In genomic region chr17:47700471-47701449, GRCh38 we compare ENCODE assay signal across 20 cellular contexts. TPM values are rescaled to one million over a fixed set of nuclear protein-coding genes. Genes with fewer than 3 reads are reported as not detected.
DNase-seq lines count a peak whose midpoint lies in the region; ATAC-seq and TF ChIP-seq lines count a peak whose summit lies in the region.
"Had no signal": no experiment of that assay in that cellular context is flagged by ENCODE, and none has a peak within 500 bp of the region (broad histone marks: within the 10 kb centered on the region; RNA-seq: fewer than 3 reads in every experiment).

No MANE protein-coding gene starts in this region.

- H3K4me1 Mint-ChIP-seq in activated naive CD4-positive, alpha-beta T cell treated with anti-CD3 and anti-CD28 coated beads, Interleukin-2, amount 10 ng/mL, durations not matched to agents 7 days and 5 days, result peaks cover 63% of the 10 kb centered on the region
- peaks cover 71% of the 10 kb centered on the region for H3K4me1 Mint-ChIP-seq in activated CD4-positive, alpha-beta memory T cell treated with anti-CD3 and anti-CD28 coated beads, Interleukin-2, amount 10 ng/mL, durations not matched to agents 7 days and 5 days

- POLR2A ChIA-PET in activated CD4-positive, alpha-beta memory T cell treated with anti-CD3 and anti-CD28 coated beads, Interleukin-2, amount 10 ng/mL, durations not matched to agents 7 days and 5 days (lab: Charles Lee), result interaction anchor here (0.7 to 22.2 kb wide), 14 partner anchors 10 to 135 kb away, joined by 3 to 463 read pairs (median 8); partner anchors contain the start of genes KPNB1, LRRC46, MRPL10 and OSBPL7

- ATAC-seq in lower lobe of right lung (no peak), upper lobe of left lung (ENCODE audit: low FRiP score in 2 of 2) (no peak), HG03280 (IDR thresholded peaks at IDR 0.05; ENCODE audit: unreplicated experiment) (no peak)
- ATAC-seq: left cardiac atrium had no signal

- TF ChIP-seq POLR2A in upper lobe of left lung (IDR thresholded peaks at IDR 0.05) (no peak), stomach (IDR thresholded peaks at IDR 0.05) (no peak)

- intact Hi-C loops in lower lobe of right lung (cut with DNase I), result no loop called here
- intact Hi-C loops in stomach (cut with DNase I; ENCODE audit: low total_unique reads), result no loop called here

- no peak overlapping the region for H3K4me3 ChIP-seq in lower lobe of right lung
- H3K4me3 ChIP-seq in upper lobe of left lung, result peak overlapping the region in 1 of 4 donors; percentile 8
- no peak overlapping the region for H3K4me3 ChIP-seq in stomach
- H3K4me3 ChIP-seq in BE2C (ENCODE audit: low read depth, low read length), result no peak overlapping the region

- peaks cover under 1% of the 10 kb centered on the region for H3K27me3 Mint-ChIP-seq in activated naive CD4-positive, alpha-beta T cell treated with anti-CD3 and anti-CD28 coated beads, Interleukin-2, amount 10 ng/mL, durations not matched to agents 7 days and 5 days
- no peaks in the 10 kb centered on the region for H3K27me3 Mint-ChIP-seq in activated CD4-positive, alpha-beta memory T cell treated with anti-CD3 and anti-CD28 coated beads, Interleukin-2, amount 10 ng/mL, durations not matched to agents 7 days and 5 days

- CTCF ChIA-PET in activated naive CD4-positive, alpha-beta T cell treated with anti-CD3 and anti-CD28 coated beads, Interleukin-2, amount 10 ng/mL, durations not matched to agents 7 days and 5 days (lab: Charles Lee), result interaction anchor here (1.0 to 7.5 kb wide), 9 partner anchors 16 to 101 kb away, joined by 3 to 128 read pairs (median 11); partner anchors contain the start of gene TBX21
- CTCF ChIA-PET in activated CD4-positive, alpha-beta memory T cell treated with anti-CD3 and anti-CD28 coated beads, Interleukin-2, amount 10 ng/mL, durations not matched to agents 7 days and 5 days (lab: Charles Lee), result interaction anchor here (0.7 to 7.6 kb wide), 14 partner anchors 9 to 130 kb away, joined by 3 to 135 read pairs (median 6); partner anchors contain the start of genes LRRC46, MRPL10 and TBX21

- TF ChIP-seq CTCF in lower lobe of right lung (IDR thresholded peaks at IDR 0.05) (no peak), upper lobe of left lung (IDR thresholded peaks at IDR 0.05) (no peak), stomach (IDR thresholded peaks at IDR 0.05) (no peak), BE2C (IDR thresholded peaks at IDR 0.05; ENCODE audit: low read depth, low read length) (no peak)

- TF ChIP-seq EP300 in upper lobe of left lung (IDR thresholded peaks at IDR 0.05) (no peak), stomach (IDR thresholded peaks at IDR 0.05) (no peak)

- H3K27ac ChIP-seq in lower lobe of right lung, result peak overlapping the region; percentile 21
- peak overlapping the region in 3 of 4 donors; percentile 17 to 40 (median 18) for H3K27ac ChIP-seq in upper lobe of left lung
- H3K27ac ChIP-seq in stomach, result no peak overlapping the region
- H3K27ac ChIP-seq: parathyroid adenoma had no signal

- H3K4me3 Mint-ChIP-seq in activated naive CD4-positive, alpha-beta T cell treated with anti-CD3 and anti-CD28 coated beads, Interleukin-2, amount 10 ng/mL, durations not matched to agents 7 days and 5 days, result peak overlapping the region; percentile 38
- peak overlapping the region; percentile 68 for H3K4me3 Mint-ChIP-seq in activated CD4-positive, alpha-beta memory T cell treated with anti-CD3 and anti-CD28 coated beads, Interleukin-2, amount 10 ng/mL, durations not matched to agents 7 days and 5 days
- H3K4me3 Mint-ChIP-seq: endodermal cell had no signal

- 89 to 97% methylated on average over 12 to 13 of the region's 13 CpGs for WGBS in upper lobe of left lung, 2 donors
- 81 to 91% (median 87%) methylated on average over 9 to 13 of the region's 13 CpGs for WGBS in stomach, 5 donors

- H3K9me3 Mint-ChIP-seq in activated naive CD4-positive, alpha-beta T cell treated with anti-CD3 and anti-CD28 coated beads, Interleukin-2, amount 10 ng/mL, durations not matched to agents 7 days and 5 days, result no peaks in the 10 kb centered on the region
- H3K9me3 Mint-ChIP-seq in activated CD4-positive, alpha-beta memory T cell treated with anti-CD3 and anti-CD28 coated beads, Interleukin-2, amount 10 ng/mL, durations not matched to agents 7 days and 5 days, result no peaks in the 10 kb centered on the region
- H3K9me3 Mint-ChIP-seq: endodermal cell had no signal

- H3K4me1 ChIP-seq in lower lobe of right lung (peaks cover 32% of the 10 kb centered on the region), upper lobe of left lung (peaks cover 13 to 41% (median 23%) of the 10 kb centered on the region in 4 donors), stomach (peaks cover 0 to 48% (median 17%) of the 10 kb centered on the region in 4 donors), BE2C (peaks cover 16% of the 10 kb centered on the region)
- H3K4me1 ChIP-seq: parathyroid adenoma had no signal

- H3K27ac Mint-ChIP-seq in activated naive CD4-positive, alpha-beta T cell treated with anti-CD3 and anti-CD28 coated beads, Interleukin-2, amount 10 ng/mL, durations not matched to agents 7 days and 5 days, result peak overlapping the region; percentile 82
- H3K27ac Mint-ChIP-seq in activated CD4-positive, alpha-beta memory T cell treated with anti-CD3 and anti-CD28 coated beads, Interleukin-2, amount 10 ng/mL, durations not matched to agents 7 days and 5 days, result peak overlapping the region; percentile 95
- H3K27ac Mint-ChIP-seq: endodermal cell had no signal

- H3K9me3 ChIP-seq in lower lobe of right lung, result no peaks in the 10 kb centered on the region
- no peaks in the 10 kb centered on the region for H3K9me3 ChIP-seq in upper lobe of left lung
- no peaks in the 10 kb centered on the region for H3K9me3 ChIP-seq in stomach
- no peaks in the 10 kb centered on the region for H3K9me3 ChIP-seq in BE2C

- H3K36me3 Mint-ChIP-seq in activated naive CD4-positive, alpha-beta T cell treated with anti-CD3 and anti-CD28 coated beads, Interleukin-2, amount 10 ng/mL, durations not matched to agents 7 days and 5 days, result peaks cover 1% of the 10 kb centered on the region
- no peaks in the 10 kb centered on the region for H3K36me3 Mint-ChIP-seq in activated CD4-positive, alpha-beta memory T cell treated with anti-CD3 and anti-CD28 coated beads, Interleukin-2, amount 10 ng/mL, durations not matched to agents 7 days and 5 days (ENCODE audit: low read depth)

- H3K36me3 ChIP-seq in lower lobe of right lung (peaks cover 19% of the 10 kb centered on the region), upper lobe of left lung (peaks cover 0 to 35% (median 14%) of the 10 kb centered on the region in 4 donors), stomach (peaks cover 9 to 50% (median 32%) of the 10 kb centered on the region in 4 donors), BE2C (peaks cover 9% of the 10 kb centered on the region)

- H3K27me3 ChIP-seq in lower lobe of right lung (ENCODE audit: low read depth), result no peaks in the 10 kb centered on the region
- no peaks in the 10 kb centered on the region for H3K27me3 ChIP-seq in upper lobe of left lung
- no peaks in the 10 kb centered on the region for H3K27me3 ChIP-seq in stomach
- no peaks in the 10 kb centered on the region for H3K27me3 ChIP-seq in BE2C

- DNase-seq in activated naive CD4-positive, alpha-beta T cell treated with anti-CD3 and anti-CD28 coated beads, Interleukin-2, amount 10 ng/mL, durations not matched to agents 7 days and 5 days, result no peak
- DNase-seq in activated naive CD4-positive, alpha-beta T cell treated with Interleukin-2 at 50 U/mL for 16 hours, result no peak
- peak; percentile 73 for DNase-seq in activated CD4-positive, alpha-beta memory T cell treated with anti-CD3 and anti-CD28 coated beads, Interleukin-2, amount 10 ng/mL, durations not matched to agents 7 days and 5 days
- DNase-seq in lower lobe of right lung, result peak; percentile 32
- no peak for DNase-seq in upper lobe of left lung
- no peak for DNase-seq in stomach
- no peak for DNase-seq in BE2C
- DNase-seq: activated CD4-positive, CD25-positive, alpha-beta regulatory T cell; activated gamma-delta T cell; hypothalamus; KG1; left cardiac atrium; NCI-H1092 treated with DMSO at 0.1 percent for 48 hours; NCI-H2107; NCI-H774; RPMI8226; small intestine had no signal

RNA-seq across cellular contexts. Expression of gene TBKBP1, which starts 6.8 kb away (rescaled TPM):
- 1 to 10 TPM; 7.0 TPM for total RNA-seq in activated CD4-positive, alpha-beta memory T cell treated with anti-CD3 and anti-CD28 coated beads, Interleukin-2, amount 10 ng/mL, durations not matched to agents 7 days and 5 days
- 8.3 TPM for total RNA-seq in lower lobe of right lung
- 10 to 100 TPM in 4 of 6 donors, 1 to 10 TPM in 2; 6.4 to 28.3 (median 12.8) TPM for total RNA-seq in upper lobe of left lung
- total RNA-seq in stomach, result 10 to 100 TPM in 1 of 5 donors, 1 to 10 TPM in 4; 2.9 to 14.3 (median 6.7) TPM
- 10 to 100 TPM in 1 of 3 donors, 1 to 10 TPM in 2; 5.4 to 11.5 (median 5.8) TPM for polyA plus RNA-seq in stomach
- 31.1 TPM for polyA plus RNA-seq in BE2C (2012; ENCODE audit: insufficient read depth, insufficient read length, low read depth)

RNA-seq across cellular contexts. Expression of gene TBX21, which starts 32.3 kb away (rescaled TPM):
- 10 to 100 TPM; 58.3 to 61.1 TPM for total RNA-seq in activated CD4-positive, alpha-beta memory T cell treated with anti-CD3 and anti-CD28 coated beads, Interleukin-2, amount 10 ng/mL, durations not matched to agents 7 days and 5 days
- total RNA-seq in lower lobe of right lung, result 3.6 TPM
- total RNA-seq in upper lobe of left lung, result 1 to 10 TPM; 2.0 to 5.2 (median 3.4) TPM
- under 1 TPM in 2 of 5 donors, not detected in 3; 0.29 to 0.55 TPM for total RNA-seq in stomach
- polyA plus RNA-seq in stomach, result under 1 TPM; 0.10 to 0.92 (median 0.31) TPM
- not detected for polyA plus RNA-seq in BE2C (2012; ENCODE audit: insufficient read depth, insufficient read length, low read depth)
- total RNA-seq: endodermal cell had no signal

RNA-seq across cellular contexts. Expression of gene KPNB1, which starts 51.0 kb away (rescaled TPM):
- 100 to 1,000 TPM; 329 to 334 TPM for total RNA-seq in activated CD4-positive, alpha-beta memory T cell treated with anti-CD3 and anti-CD28 coated beads, Interleukin-2, amount 10 ng/mL, durations not matched to agents 7 days and 5 days
- total RNA-seq in lower lobe of right lung (210 TPM), upper lobe of left lung (100 to 1,000 TPM; 162 to 223 (median 175) TPM), stomach (100 to 1,000 TPM; 155 to 669 (median 198) TPM)
- 10 to 100 TPM; 32.5 to 49.9 (median 33.6) TPM for polyA plus RNA-seq in stomach
- 150 TPM for polyA plus RNA-seq in BE2C (2012; ENCODE audit: insufficient read depth, insufficient read length, low read depth)

Comparison
In these comparisons a context has a peak if more than half of its experiments do, and no peak if none do; other contexts are left out.
1. DNase-seq: peak in activated CD4-positive, alpha-beta memory T cell treated with anti-CD3 and anti-CD28 coated beads, Interleukin-2, amount 10 ng/mL, durations not matched to agents 7 days and 5 days (single experiment) and lower lobe of right lung (single experiment); none in activated naive CD4-positive, alpha-beta T cell treated with anti-CD3 and anti-CD28 coated beads, Interleukin-2, amount 10 ng/mL, durations not matched to agents 7 days and 5 days (single experiment), activated naive CD4-positive, alpha-beta T cell treated with Interleukin-2 at 50 U/mL for 16 hours (single experiment), upper lobe of left lung (0 of 2), stomach (single experiment) and BE2C (single experiment).
2. H3K27ac ChIP-seq: peak in lower lobe of right lung (single experiment) and upper lobe of left lung (3 of 4); none in stomach (0 of 5).
3. RNA of gene TBX21, which starts 32.3 kb away (total RNA-seq): 58.3 to 61.1 TPM in activated CD4-positive, alpha-beta memory T cell treated with anti-CD3 and anti-CD28 coated beads, Interleukin-2, amount 10 ng/mL, durations not matched to agents 7 days and 5 days; 2.0 to 5.2 TPM in upper lobe of left lung, 3.6 TPM in lower lobe of right lung (single experiment) and 0.29 to 0.55 TPM in stomach; every median in the first group is over 4 times any median in the second.